In genomic region chr12:122715211-122715610, GRCh38 we compare ENCODE assay signal across 13 cellular contexts. TPM values are rescaled to one million over a fixed set of nuclear protein-coding genes. Genes with fewer than 3 reads are reported as not detected.
A peak's percentile ranks its signal among the peaks of the same experiment; 100 is the strongest.
DNase-seq lines count a peak whose midpoint lies in the region; ATAC-seq, FAIRE-seq and TF ChIP-seq lines count a peak whose summit lies in the region.
"Not testable (repeated sequence)": the region's sequence is repeated elsewhere in the genome, so short reads cannot be mapped to it uniquely, and the experiment has no call there.
"Had no signal": no experiment of that assay in that cellular context is flagged by ENCODE, and none has a peak within 500 bp of the region (broad histone marks: within the 10 kb centered on the region; RNA-seq: fewer than 3 reads in every experiment).

No MANE protein-coding gene starts in this region.

- H3K27ac ChIP-seq in esophagus (ENCODE audit: low read depth in 2 of 2, low read length in 1 of 2); HepG2 (ENCODE audit: extremely low read length, insufficient read depth, low read length): not testable (repeated sequence)
- H3K27ac ChIP-seq in neutrophil (peak overlapping the region; percentile 39), subcutaneous abdominal adipose tissue (ENCODE audit: low read depth, low read length) (peak overlapping the region; percentile 84)

- not testable (repeated sequence) for H2AFZ ChIP-seq in HepG2 (ENCODE audit: low read length)

- not testable (repeated sequence) for H3K36me3 ChIP-seq in esophagus (ENCODE audit: control insufficient read depth in 2 of 2, insufficient read depth in 2 of 2, low read length in 1 of 2); HepG2 (replicated peaks in 1 of 2; ENCODE audit: control insufficient read depth in 1 of 2, insufficient read depth in 2 of 2, low read length in 2 of 2); neutrophil; subcutaneous abdominal adipose tissue (ENCODE audit: control insufficient read depth in 5 of 5, insufficient read depth in 5 of 5, low read length in 5 of 5)

- ATAC-seq in HepG2: not testable (repeated sequence)

- H3K4me1 ChIP-seq in esophagus (ENCODE audit: control insufficient read depth in 2 of 2, insufficient read depth in 2 of 2, low read length in 1 of 2): not testable (repeated sequence)
- peaks cover 19% of the 10 kb centered on the region for H3K4me1 ChIP-seq in HepG2 (ENCODE audit: insufficient read depth, low read length)
- H3K4me1 ChIP-seq in neutrophil (ENCODE audit: control insufficient read depth in 1 of 2, insufficient read depth in 1 of 2, low read depth in 1 of 2, low read length in 1 of 2): peaks cover 19 to 36% of the 10 kb centered on the region in 2 experiments
- H3K4me1 ChIP-seq in subcutaneous abdominal adipose tissue (ENCODE audit: control insufficient read depth in 5 of 5, insufficient read depth in 5 of 5, low read length in 5 of 5): peaks cover 0 to 26% (median 20%) of the 10 kb centered on the region in 5 donors

- intact Hi-C loops in HepG2 (cut with micrococcal nuclease; ENCODE audit: unreplicated experiment): not testable (repeated sequence)

- H3K9me3 ChIP-seq in esophagus (ENCODE audit: control insufficient read depth in 2 of 2, insufficient read depth in 1 of 2, low read depth in 1 of 2, low read length in 1 of 2); HepG2 (ENCODE audit: low read length); neutrophil; subcutaneous abdominal adipose tissue (ENCODE audit: control insufficient read depth in 5 of 5, low read length in 5 of 5): not testable (repeated sequence)

- peak overlapping the region; percentile 49; the same call in 1 of the 2 replicates for H3K4me2 ChIP-seq in HepG2 (ENCODE audit: low read depth, low read length)

- WGBS in esophagus, 2 donors: 74 to 87% methylated on average over 6 of the region's 6 CpGs
- 72% methylated on average over 6 of the region's 6 CpGs for WGBS in HepG2 (ENCODE audit: low lambda C conversion rate)

- BruUV-seq in HepG2 (replicated peaks; lab: Mats Ljungman, UMichigan): not testable (repeated sequence)

- not testable (repeated sequence) for FAIRE-seq in HepG2 (lab: Jason Lieb, UNC)

- TF ChIP-seq CTCF in GM12864 (IDR thresholded peaks at IDR 0.05; ENCODE audit: low read depth, low read length, missing control alignments); fibroblast of the aortic adventitia (IDR thresholded peaks at IDR 0.05; ENCODE audit: insufficient read depth, low read length); HepG2 (CRISPR knock-in tag; IDR thresholded peaks at IDR 0.05); neutrophil (IDR thresholded peaks at IDR 0.05): not testable (repeated sequence)

- not testable (repeated sequence) for H3K27me3 ChIP-seq in esophagus (ENCODE audit: control insufficient read depth in 1 of 2, insufficient read depth in 2 of 2, low read length in 2 of 2); HepG2 (ENCODE audit: control insufficient read depth in 1 of 2, insufficient read depth in 2 of 2, low read length in 2 of 2); neutrophil; subcutaneous abdominal adipose tissue (ENCODE audit: control insufficient read depth in 5 of 5, insufficient read depth in 4 of 5, low read length in 5 of 5)

- not testable (repeated sequence) for H4K20me1 ChIP-seq in HepG2 (ENCODE audit: insufficient read depth, low read length)

- not testable (repeated sequence) for H3K9ac ChIP-seq in HepG2 (ENCODE audit: insufficient read depth, low read depth, low read length)
- peak overlapping the region in 2 of 5 donors; percentile 2 to 25 for H3K9ac ChIP-seq in subcutaneous abdominal adipose tissue (ENCODE audit: low read length in 5 of 5)

- TF ChIP-seq RAD21 in HepG2 (CRISPR knock-in tag; IDR thresholded peaks at IDR 0.05): not testable (repeated sequence)

- DNase-seq in GM12864 (ENCODE audit: low read depth); HepG2 (ENCODE audit: low spot score): not testable (repeated sequence)
- DNase-seq in amniotic epithelial cell (ENCODE audit: low read depth) (peak; percentile 77), fibroblast of the aortic adventitia (ENCODE audit: low read depth) (peak; percentile 11)

- H3K4me3 ChIP-seq in GM12864 (ENCODE audit: low read depth, low read length): peak overlapping the region; percentile 12; the same call in 1 of the 2 replicates
- peak overlapping the region; percentile 27 to 28 for H3K4me3 ChIP-seq in esophagus (ENCODE audit: low read depth in 1 of 2, low read length in 2 of 2)
- H3K4me3 ChIP-seq in fibroblast of the aortic adventitia (ENCODE audit: low read depth, low read length); HepG2 (replicated peaks in 1 of 3; ENCODE audit: insufficient read depth in 1 of 3, low read depth in 2 of 3, low read length in 3 of 3): not testable (repeated sequence)
- H3K4me3 ChIP-seq in neutrophil (ENCODE audit: low read depth in 1 of 2, low read length in 1 of 2): peak overlapping the region; percentile 70 to 92
- H3K4me3 ChIP-seq in subcutaneous abdominal adipose tissue (ENCODE audit: low read depth in 1 of 5, low read length in 5 of 5): peak overlapping the region in 3 of 5 donors; percentile 40 to 44 (median 41)

- in situ Hi-C loops in HepG2 (cut with HindIII; ENCODE audit: extremely low pct_ligation_motif_present, low pct_unique_long_range_greater_than_20kb): not testable (repeated sequence)

- TF ChIP-seq POLR2A in HepG2 (IDR thresholded peaks at IDR 0.05; ENCODE audit: insufficient read depth in 1 of 2, low read depth in 2 of 2, low read length in 2 of 2): not testable (repeated sequence)

- CTCF ChIA-PET in HepG2 (lab: Yijun Ruan, JAX; ENCODE audit: low intra/inter-chr PET ratio, low total read pairs): not testable (repeated sequence)

- TF ChIP-seq EP300 in HepG2 (IDR thresholded peaks at IDR 0.05; ENCODE audit: low read depth in 2 of 2, low read length in 2 of 2); HepG2 (CRISPR knock-in tag; IDR thresholded peaks at IDR 0.05; ENCODE audit: borderline replicate concordance): not testable (repeated sequence)

- H3K79me2 ChIP-seq in HepG2 (ENCODE audit: insufficient read depth, low read length): not testable (repeated sequence)

- POLR2A ChIA-PET in HepG2 (lab: Yijun Ruan, JAX): not testable (repeated sequence)

RNA-seq across cellular contexts. Expression of gene HCAR3, which starts 1.4 kb away (rescaled TPM):
- polyA plus RNA-seq in esophagus (10 to 100 TPM in 1 of 2 donors, 1 to 10 TPM in 1; 7.5 to 10.2 TPM), HepG2 (2011; rRNA removed) (12.8 and 20.4 TPM in 2 replicates)
- total RNA-seq in fibroblast of the aortic adventitia (ENCODE audit: low replicate concordance) (0.41 TPM in 1 of 2 replicates, not detected in the other), HepG2 (2016; rRNA removed; fragmentation: Illumina TruSeq; extraction: Trizol) (0.11 and 0.20 TPM in 2 replicates)
- total RNA-seq in HepG2 (2016; cell fraction: cytosol; rRNA removed; fragmentation: Illumina TruSeq; extraction: Trizol; ENCODE audit: low read depth): 0.10 and 0.18 TPM in 2 replicates
- 0.24 and 0.26 TPM in 2 replicates for total RNA-seq in HepG2 (2016; cell fraction: insoluble cytoplasmic fraction; rRNA removed; fragmentation: Illumina TruSeq; extraction: Trizol)
- 0.09 TPM in 1 of 2 replicates, not detected in the other for total RNA-seq in HepG2 (2016; cell fraction: membrane; rRNA removed; fragmentation: Illumina TruSeq; extraction: Trizol)
- total RNA-seq in HepG2 (2016; cell fraction: nucleus; rRNA removed; fragmentation: Illumina TruSeq; extraction: Trizol): 0.16 TPM in 2 replicates
- 13.9 and 25.5 TPM in 2 replicates for polyA plus RNA-seq in HepG2 (2011; cell fraction: cytosol; rRNA removed)
- 5.3 and 10.7 TPM in 2 replicates for polyA plus RNA-seq in HepG2 (2011; cell fraction: nucleus; rRNA removed)
- 5.5 and 7.2 TPM in 2 replicates for polyA plus RNA-seq in HepG2 (2012)
- polyA plus RNA-seq in HepG2 (2016; cell fraction: cytosol; fragmentation: Illumina TruSeq; extraction: Trizol; ENCODE audit: low read depth): 0.09 TPM in 1 of 2 replicates, not detected in the other
- polyA plus RNA-seq in HepG2 (2016; cell fraction: insoluble cytoplasmic fraction; fragmentation: Illumina TruSeq; extraction: Trizol; ENCODE audit: low read depth): 0.15 TPM in 1 of 2 replicates, not detected in the other
- polyA plus RNA-seq in HepG2 (2016; cell fraction: membrane; fragmentation: Illumina TruSeq; extraction: Trizol; ENCODE audit: low read depth): 0.10 and 0.13 TPM in 2 replicates
- 0.71 and 0.94 TPM in 2 replicates for polyA plus RNA-seq in HepG2 (2016; cell fraction: nucleus; fragmentation: Illumina TruSeq; extraction: Trizol; ENCODE audit: insufficient read depth, low read depth)
- polyA minus RNA-seq in HepG2 (2011; rRNA and poly(A)+ RNA removed; ENCODE audit: low replicate concordance): 26.1 TPM in 1 of 2 replicates, not detected in the other
- 4.7 and 9.5 TPM in 2 replicates for polyA minus RNA-seq in HepG2 (2011; cell fraction: cytosol; rRNA and poly(A)+ RNA removed)
- 4.5 and 7.5 TPM in 2 replicates for polyA minus RNA-seq in HepG2 (2011; cell fraction: nucleus; rRNA and poly(A)+ RNA removed)
- total RNA-seq: CD4-positive, CD25-positive, alpha-beta regulatory T cell; GM23338; H7 had no signal
- polyA plus RNA-seq: A549; AG04450; BJ; CD4-positive, CD25-positive, alpha-beta regulatory T cell; GM23338 had no signal

RNA-seq across cellular contexts. Expression of gene HCAR2, which starts 12.1 kb away (rescaled TPM):
- polyA plus RNA-seq in esophagus (10 to 100 TPM; 35.6 to 53.2 TPM), HepG2 (2011; rRNA removed) (5.6 and 9.2 TPM in 2 replicates)
- total RNA-seq in fibroblast of the aortic adventitia (ENCODE audit: low replicate concordance) (0.25 TPM in 1 of 2 replicates, not detected in the other), HepG2 (2016; rRNA removed; fragmentation: Illumina TruSeq; extraction: Trizol) (0.09 TPM in 1 of 2 replicates, not detected in the other)
- total RNA-seq in HepG2 (2016; cell fraction: cytosol; rRNA removed; fragmentation: Illumina TruSeq; extraction: Trizol; ENCODE audit: low read depth): not detected in 2 replicates
- total RNA-seq in HepG2 (2016; cell fraction: insoluble cytoplasmic fraction; rRNA removed; fragmentation: Illumina TruSeq; extraction: Trizol): 0.09 TPM in 1 of 2 replicates, not detected in the other
- not detected in 2 replicates for total RNA-seq in HepG2 (2016; cell fraction: membrane; rRNA removed; fragmentation: Illumina TruSeq; extraction: Trizol)
- total RNA-seq in HepG2 (2016; cell fraction: nucleus; rRNA removed; fragmentation: Illumina TruSeq; extraction: Trizol): not detected in 2 replicates
- polyA plus RNA-seq in HepG2 (2011; cell fraction: cytosol; rRNA removed): 4.4 and 5.5 TPM in 2 replicates
- polyA plus RNA-seq in HepG2 (2011; cell fraction: nucleus; rRNA removed): 2.0 and 3.7 TPM in 2 replicates
- 1.7 and 2.1 TPM in 2 replicates for polyA plus RNA-seq in HepG2 (2012)
- polyA plus RNA-seq in HepG2 (2016; cell fraction: cytosol; fragmentation: Illumina TruSeq; extraction: Trizol; ENCODE audit: low read depth): not detected in 2 replicates
- polyA plus RNA-seq in HepG2 (2016; cell fraction: insoluble cytoplasmic fraction; fragmentation: Illumina TruSeq; extraction: Trizol; ENCODE audit: low read depth): 0.11 TPM in 1 of 2 replicates, not detected in the other
- not detected in 2 replicates for polyA plus RNA-seq in HepG2 (2016; cell fraction: membrane; fragmentation: Illumina TruSeq; extraction: Trizol; ENCODE audit: low read depth)
- not detected in 2 replicates for polyA plus RNA-seq in HepG2 (2016; cell fraction: nucleus; fragmentation: Illumina TruSeq; extraction: Trizol; ENCODE audit: insufficient read depth, low read depth)
- 0.33 and 12.9 TPM in 2 replicates for polyA minus RNA-seq in HepG2 (2011; rRNA and poly(A)+ RNA removed; ENCODE audit: low replicate concordance)
- polyA minus RNA-seq in HepG2 (2011; cell fraction: cytosol; rRNA and poly(A)+ RNA removed): 1.7 and 5.0 TPM in 2 replicates
- 1.3 and 3.2 TPM in 2 replicates for polyA minus RNA-seq in HepG2 (2011; cell fraction: nucleus; rRNA and poly(A)+ RNA removed)
- total RNA-seq: CD4-positive, CD25-positive, alpha-beta regulatory T cell; GM23338; H7 had no signal
- polyA plus RNA-seq: AG04450; BJ; CD4-positive, CD25-positive, alpha-beta regulatory T cell; GM23338 had no signal

RNA-seq across cellular contexts. Expression of gene HCAR1, which starts 15.4 kb away (rescaled TPM):
- under 1 TPM; 0.15 to 0.18 TPM for polyA plus RNA-seq in esophagus
- total RNA-seq in fibroblast of the aortic adventitia (ENCODE audit: low replicate concordance): 1.5 and 2.2 TPM in 2 replicates
- 0.34 and 0.53 TPM in 2 replicates for total RNA-seq in HepG2 (2016; rRNA removed; fragmentation: Illumina TruSeq; extraction: Trizol)
- total RNA-seq in HepG2 (2016; cell fraction: cytosol; rRNA removed; fragmentation: Illumina TruSeq; extraction: Trizol; ENCODE audit: low read depth): 0.09 and 0.10 TPM in 2 replicates
- 0.43 and 0.48 TPM in 2 replicates for total RNA-seq in HepG2 (2016; cell fraction: insoluble cytoplasmic fraction; rRNA removed; fragmentation: Illumina TruSeq; extraction: Trizol)
- 0.31 and 0.40 TPM in 2 replicates for total RNA-seq in HepG2 (2016; cell fraction: membrane; rRNA removed; fragmentation: Illumina TruSeq; extraction: Trizol)
- 0.40 and 0.41 TPM in 2 replicates for total RNA-seq in HepG2 (2016; cell fraction: nucleus; rRNA removed; fragmentation: Illumina TruSeq; extraction: Trizol)
- polyA plus RNA-seq in HepG2 (2011; rRNA removed): 4.3 and 4.4 TPM in 2 replicates
- 3.6 and 4.3 TPM in 2 replicates for polyA plus RNA-seq in HepG2 (2011; cell fraction: cytosol; rRNA removed)
- polyA plus RNA-seq in HepG2 (2011; cell fraction: nucleus; rRNA removed): 2.2 and 2.4 TPM in 2 replicates
- polyA plus RNA-seq in HepG2 (2012): 1.3 and 3.2 TPM in 2 replicates
- polyA plus RNA-seq in HepG2 (2016; cell fraction: cytosol; fragmentation: Illumina TruSeq; extraction: Trizol; ENCODE audit: low read depth): 0.07 and 0.08 TPM in 2 replicates
- 0.39 and 0.40 TPM in 2 replicates for polyA plus RNA-seq in HepG2 (2016; cell fraction: insoluble cytoplasmic fraction; fragmentation: Illumina TruSeq; extraction: Trizol; ENCODE audit: low read depth)
- polyA plus RNA-seq in HepG2 (2016; cell fraction: membrane; fragmentation: Illumina TruSeq; extraction: Trizol; ENCODE audit: low read depth): 0.13 and 0.19 TPM in 2 replicates
- polyA plus RNA-seq in HepG2 (2016; cell fraction: nucleus; fragmentation: Illumina TruSeq; extraction: Trizol; ENCODE audit: insufficient read depth, low read depth): 0.59 and 0.72 TPM in 2 replicates
- polyA minus RNA-seq in HepG2 (2011; rRNA and poly(A)+ RNA removed; ENCODE audit: low replicate concordance): 9.6 TPM in 1 of 2 replicates, not detected in the other
- polyA minus RNA-seq in HepG2 (2011; cell fraction: cytosol; rRNA and poly(A)+ RNA removed): 4.5 and 5.2 TPM in 2 replicates
- 1.5 and 1.9 TPM in 2 replicates for polyA minus RNA-seq in HepG2 (2011; cell fraction: nucleus; rRNA and poly(A)+ RNA removed)
- total RNA-seq: CD4-positive, CD25-positive, alpha-beta regulatory T cell; H7 had no signal
- polyA plus RNA-seq: BJ; CD4-positive, CD25-positive, alpha-beta regulatory T cell; GM23338 had no signal

RNA-seq across cellular contexts. Expression of gene DENR, which starts 37.4 kb away (rescaled TPM):
- polyA plus RNA-seq in esophagus: 10 to 100 TPM; 24.2 to 27.6 TPM
- 60.6 and 69.7 TPM in 2 replicates for total RNA-seq in fibroblast of the aortic adventitia (ENCODE audit: low replicate concordance)
- total RNA-seq in HepG2 (2016; rRNA removed; fragmentation: Illumina TruSeq; extraction: Trizol): 59.1 and 78.9 TPM in 2 replicates
- total RNA-seq in HepG2 (2016; cell fraction: cytosol; rRNA removed; fragmentation: Illumina TruSeq; extraction: Trizol; ENCODE audit: low read depth): 21.7 and 21.9 TPM in 2 replicates
- 60.4 and 77.7 TPM in 2 replicates for total RNA-seq in HepG2 (2016; cell fraction: insoluble cytoplasmic fraction; rRNA removed; fragmentation: Illumina TruSeq; extraction: Trizol)
- 70.7 and 70.9 TPM in 2 replicates for total RNA-seq in HepG2 (2016; cell fraction: membrane; rRNA removed; fragmentation: Illumina TruSeq; extraction: Trizol)
- 25.9 and 30.2 TPM in 2 replicates for total RNA-seq in HepG2 (2016; cell fraction: nucleus; rRNA removed; fragmentation: Illumina TruSeq; extraction: Trizol)
- 23.8 and 30.0 TPM in 2 replicates for polyA plus RNA-seq in HepG2 (2011; rRNA removed)
- polyA plus RNA-seq in HepG2 (2011; cell fraction: cytosol; rRNA removed): 14.5 and 20.1 TPM in 2 replicates
- 6.9 and 11.4 TPM in 2 replicates for polyA plus RNA-seq in HepG2 (2011; cell fraction: nucleus; rRNA removed)
- polyA plus RNA-seq in HepG2 (2012): 28.0 and 41.3 TPM in 2 replicates
- polyA plus RNA-seq in HepG2 (2016; cell fraction: cytosol; fragmentation: Illumina TruSeq; extraction: Trizol; ENCODE audit: low read depth): 25.3 and 34.4 TPM in 2 replicates
- polyA plus RNA-seq in HepG2 (2016; cell fraction: insoluble cytoplasmic fraction; fragmentation: Illumina TruSeq; extraction: Trizol; ENCODE audit: low read depth): 102 and 104 TPM in 2 replicates
- 69.0 and 73.4 TPM in 2 replicates for polyA plus RNA-seq in HepG2 (2016; cell fraction: membrane; fragmentation: Illumina TruSeq; extraction: Trizol; ENCODE audit: low read depth)
- 52.9 and 57.8 TPM in 2 replicates for polyA plus RNA-seq in HepG2 (2016; cell fraction: nucleus; fragmentation: Illumina TruSeq; extraction: Trizol; ENCODE audit: insufficient read depth, low read depth)
- polyA minus RNA-seq in HepG2 (2011; rRNA and poly(A)+ RNA removed; ENCODE audit: low replicate concordance): 11.0 and 13.1 TPM in 2 replicates
- polyA minus RNA-seq in HepG2 (2011; cell fraction: cytosol; rRNA and poly(A)+ RNA removed): 12.1 and 13.5 TPM in 2 replicates
- polyA minus RNA-seq in HepG2 (2011; cell fraction: nucleus; rRNA and poly(A)+ RNA removed): 28.7 and 32.8 TPM in 2 replicates

RNA-seq across cellular contexts. Expression of gene CCDC62, which starts 59.2 kb away (rescaled TPM):
- polyA plus RNA-seq in esophagus (under 1 TPM; 0.02 to 0.04 TPM), HepG2 (2011; rRNA removed) (0.04 and 0.10 TPM in 2 replicates)
- total RNA-seq in fibroblast of the aortic adventitia (ENCODE audit: low replicate concordance) (0.90 and 0.98 TPM in 2 replicates), HepG2 (2016; rRNA removed; fragmentation: Illumina TruSeq; extraction: Trizol) (0.07 TPM in 2 replicates)
- 0.40 and 0.79 TPM in 2 replicates for total RNA-seq in HepG2 (2016; cell fraction: cytosol; rRNA removed; fragmentation: Illumina TruSeq; extraction: Trizol; ENCODE audit: low read depth)
- 0.07 and 0.13 TPM in 2 replicates for total RNA-seq in HepG2 (2016; cell fraction: insoluble cytoplasmic fraction; rRNA removed; fragmentation: Illumina TruSeq; extraction: Trizol)
- total RNA-seq in HepG2 (2016; cell fraction: membrane; rRNA removed; fragmentation: Illumina TruSeq; extraction: Trizol): 0.14 and 0.31 TPM in 2 replicates
- total RNA-seq in HepG2 (2016; cell fraction: nucleus; rRNA removed; fragmentation: Illumina TruSeq; extraction: Trizol): not detected in 2 replicates
- polyA plus RNA-seq in HepG2 (2011; cell fraction: cytosol; rRNA removed): 0.01 TPM in 1 of 2 replicates, not detected in the other
- polyA plus RNA-seq in HepG2 (2011; cell fraction: nucleus; rRNA removed): 0.10 and 0.12 TPM in 2 replicates
- 0.12 TPM in 1 of 2 replicates, not detected in the other for polyA plus RNA-seq in HepG2 (2012)
- polyA plus RNA-seq in HepG2 (2016; cell fraction: cytosol; fragmentation: Illumina TruSeq; extraction: Trizol; ENCODE audit: low read depth): not detected in 2 replicates
- polyA plus RNA-seq in HepG2 (2016; cell fraction: insoluble cytoplasmic fraction; fragmentation: Illumina TruSeq; extraction: Trizol; ENCODE audit: low read depth): not detected in 2 replicates
- 0.06 TPM in 1 of 2 replicates, not detected in the other for polyA plus RNA-seq in HepG2 (2016; cell fraction: membrane; fragmentation: Illumina TruSeq; extraction: Trizol; ENCODE audit: low read depth)
- polyA plus RNA-seq in HepG2 (2016; cell fraction: nucleus; fragmentation: Illumina TruSeq; extraction: Trizol; ENCODE audit: insufficient read depth, low read depth): not detected in 2 replicates
- polyA minus RNA-seq in HepG2 (2011; rRNA and poly(A)+ RNA removed; ENCODE audit: low replicate concordance): 0.18 and 0.89 TPM in 2 replicates
- polyA minus RNA-seq in HepG2 (2011; cell fraction: cytosol; rRNA and poly(A)+ RNA removed): not detected in 2 replicates
- 0.25 and 0.39 TPM in 2 replicates for polyA minus RNA-seq in HepG2 (2011; cell fraction: nucleus; rRNA and poly(A)+ RNA removed)
